ENCODE assay signal across 19 cellular contexts in genomic region chr2:9074930-9075329, GRCh38.
A peak's percentile ranks its signal among the peaks of the same experiment; 100 is the strongest.
DNase-seq lines count a peak whose midpoint lies in the region; ATAC-seq and TF ChIP-seq lines count a peak whose summit lies in the region.
"Had no signal": no experiment of that assay in that cellular context is flagged by ENCODE, and none has a peak within 500 bp of the region (broad histone marks: within the 10 kb centered on the region; RNA-seq: fewer than 3 reads in every experiment).

No MANE protein-coding gene starts in this region.

- no peaks in the 10 kb centered on the region for H3K27me3 ChIP-seq in esophagus (ENCODE audit: control insufficient read depth in 1 of 2, insufficient read depth in 2 of 2, low read length in 2 of 2)
- H3K27me3 ChIP-seq: MG63, pancreas, vagina had no signal

- no peak overlapping the region for H3K4me3 Mint-ChIP-seq in HFFc6

- peaks cover 0 to 3% of the 10 kb centered on the region in 2 donors for H3K9me3 ChIP-seq in esophagus (ENCODE audit: control insufficient read depth in 2 of 2, insufficient read depth in 1 of 2, low read depth in 1 of 2, low read length in 1 of 2)
- no peaks in the 10 kb centered on the region for H3K9me3 ChIP-seq in mucosa of descending colon
- H3K9me3 ChIP-seq: MG63, pancreas, vagina had no signal

- 77 to 78% methylated on average over 6 of the region's 6 CpGs for WGBS in esophagus, 2 donors

- DNase-seq in NCI-H2196 treated with DMSO at 0.1 percent for 48 hours (lab: John Stamatoyannopoulos, UW; ENCODE audit: unreplicated experiment) (peak; percentile 12), NCI-H2196 (lab: John Stamatoyannopoulos, UW; ENCODE audit: unreplicated experiment) (no peak), NCI-H748 (lab: John Stamatoyannopoulos, UW; ENCODE audit: unreplicated experiment) (peak; percentile 91), mucosa of descending colon (no peak), HFFc6 (no peak), NCI-H1048 (lab: John Stamatoyannopoulos, UW) (no peak)
- DNase-seq: activated CD4-positive, alpha-beta T cell treated with anti-CD3 and anti-CD28 coated beads for 4 hours; activated naive CD4-positive, alpha-beta T cell treated with Interleukin-2 at 50 U/mL for 16 hours; aorta; DMS79; effector memory CD4-positive, alpha-beta T cell; MG63; pancreas; stimulated activated CD4-positive, alpha-beta T cell treated with anti-CD3 and anti-CD28 coated beads, Interleukin-4, amount 100 ng/mL, for 1 hour; T-helper 9 cell had no signal

- H3K36me3 ChIP-seq in esophagus (ENCODE audit: control insufficient read depth in 2 of 2, insufficient read depth in 2 of 2, low read length in 1 of 2), result no peaks in the 10 kb centered on the region
- H3K36me3 ChIP-seq in mucosa of descending colon (ENCODE audit: low read depth), result no peaks in the 10 kb centered on the region
- H3K36me3 ChIP-seq: MG63, pancreas, vagina had no signal

- H3K4me3 ChIP-seq in esophagus (ENCODE audit: low read depth in 1 of 2, low read length in 2 of 2), result no peak overlapping the region
- H3K4me3 ChIP-seq in mucosa of descending colon, result no peak overlapping the region
- H3K4me3 ChIP-seq: MG63, pancreas, SK-N-MC, vagina had no signal

- H3K36me3 Mint-ChIP-seq in HFFc6 (ENCODE audit: low read depth), result no peaks in the 10 kb centered on the region

- no peaks in the 10 kb centered on the region; the same call in 1 of the 2 replicates for H3K27me3 Mint-ChIP-seq in HFFc6 (ENCODE audit: insufficient read depth)

- TF ChIP-seq CTCF in mucosa of descending colon (IDR thresholded peaks at IDR 0.05), result no peak
- no peak for TF ChIP-seq CTCF in HFFc6 (IDR thresholded peaks at IDR 0.05)

- H3K4me1 ChIP-seq in esophagus (ENCODE audit: control insufficient read depth in 2 of 2, insufficient read depth in 2 of 2, low read length in 1 of 2), result peaks cover 0 to 3% of the 10 kb centered on the region in 2 donors
- H3K4me1 ChIP-seq in mucosa of descending colon (ENCODE audit: low read depth), result peaks cover 3% of the 10 kb centered on the region
- H3K4me1 ChIP-seq: pancreas, vagina had no signal

- peak overlapping the region; percentile 22 to 53 for H3K27ac ChIP-seq in esophagus (ENCODE audit: low read depth in 2 of 2, low read length in 1 of 2)
- H3K27ac ChIP-seq: pancreas, SK-N-MC had no signal

- intact Hi-C loops in mucosa of descending colon (cut with DNase I, micrococcal nuclease), result no loop called here

- ATAC-seq in mucosa of descending colon, result peak; percentile 6
- ATAC-seq in GM19452 (IDR thresholded peaks at IDR 0.05; ENCODE audit: unreplicated experiment), result no peak
- ATAC-seq: pancreas had no signal

- no peak overlapping the region for H3K27ac Mint-ChIP-seq in HFFc6

- H3K4me1 Mint-ChIP-seq in HFFc6 (ENCODE audit: low read depth), result peaks cover 42% of the 10 kb centered on the region

- H3K9me3 Mint-ChIP-seq in HFFc6, result no peaks in the 10 kb centered on the region

Comparison
In these comparisons a context has a peak if more than half of its experiments do, and no peak if none do; other contexts are left out.
1. DNase-seq: peak in NCI-H2196 treated with DMSO at 0.1 percent for 48 hours (single experiment) and NCI-H748 (single experiment); none in NCI-H2196 (single experiment), mucosa of descending colon (0 of 3), HFFc6 (single experiment) and NCI-H1048 (single experiment).